Comparison of ENCODE assay signal across 20 cellular contexts in the genomic region with DNA sequence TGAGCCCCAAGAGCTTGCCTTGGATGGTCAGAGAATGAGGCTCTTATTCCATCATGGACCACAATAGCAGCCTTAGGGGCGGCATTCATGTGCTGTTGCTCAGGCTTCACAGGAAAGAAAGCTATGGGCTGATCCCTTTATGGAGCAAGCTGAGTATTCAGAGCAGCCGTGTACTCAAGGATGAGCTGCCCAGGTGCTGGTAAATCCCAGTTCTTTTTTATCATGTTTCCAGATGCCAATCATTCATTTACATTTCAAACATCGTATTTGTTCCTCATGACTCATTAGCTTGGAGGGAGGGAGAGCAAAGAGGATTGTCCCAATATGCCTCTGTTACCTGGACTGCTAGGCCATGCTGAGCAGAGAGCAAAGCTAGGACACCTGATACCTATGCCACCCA.
"Had no signal": no experiment of that assay in that cellular context is flagged by ENCODE, and none has a peak within 500 bp of the region (broad histone marks: within the 10 kb centered on the region; RNA-seq: fewer than 3 reads in every experiment).

No MANE protein-coding gene starts in this region.

- H3K27ac ChIP-seq: HL-60 had no signal

- H3K9me3 ChIP-seq: SK-N-SH had no signal

- DNase-seq: KBM-7, MV-4-11, NCI-H1048, NCI-H1105, NCI-H1417, NCI-H1436 treated with DMSO at 0.1 percent for 48 hours, NCI-H187, NCI-H2029, NCI-H2081 treated with DMSO at 0.1 percent for 48 hours, NCI-H2171, NCI-H226, NCI-H510A, NCI-H524 treated with DMSO at 0.1 percent for 48 hours, NCI-H69, NCI-H774, RPMI8226, SHP77, SK-N-SH, SW 1271 had no signal
